ENCODE assay signal across 8 cellular contexts in the genomic region with DNA sequence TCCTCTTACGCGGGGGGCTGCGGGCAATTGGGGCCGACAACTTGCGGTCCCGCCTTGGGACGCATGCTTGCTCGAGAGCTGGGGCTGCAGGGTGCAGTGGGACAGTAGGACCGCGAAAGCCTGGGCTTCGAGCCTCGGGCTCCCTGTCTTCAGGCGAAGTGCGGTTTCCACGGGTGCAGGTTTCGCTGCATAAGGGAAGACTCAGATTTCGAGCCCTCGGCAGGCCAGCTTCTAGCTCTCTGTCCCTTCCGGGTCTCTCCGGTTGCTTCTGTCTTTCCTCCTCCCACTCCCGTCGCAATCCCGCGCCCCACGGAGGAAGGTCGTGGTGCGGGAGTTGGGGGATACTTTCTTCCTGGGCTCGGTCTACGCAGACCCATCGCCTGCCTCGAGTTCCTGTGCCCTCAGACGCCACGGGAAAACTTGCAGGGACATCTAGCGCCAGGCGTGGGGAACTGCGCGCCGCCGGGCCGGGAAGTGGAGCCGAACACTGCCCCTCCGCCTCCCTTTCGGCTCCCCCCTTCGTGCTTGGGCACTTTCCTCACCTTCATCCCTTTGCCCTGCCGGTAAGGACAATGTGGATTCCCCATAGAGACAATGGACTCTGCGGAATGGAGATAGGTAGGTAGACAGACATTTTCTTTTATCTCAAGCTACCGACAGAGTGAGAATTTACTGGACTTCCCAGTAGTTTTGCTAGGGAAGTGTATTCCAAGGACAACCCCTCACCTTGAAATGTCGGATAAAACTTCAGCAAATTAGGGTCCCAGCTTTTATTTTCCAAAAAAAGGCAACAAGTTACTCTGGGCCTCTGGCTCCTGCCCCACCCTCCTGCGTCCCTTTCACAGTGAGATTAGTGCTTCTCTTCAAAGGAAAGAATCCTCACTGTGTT. TPM values are rescaled to one million over a fixed set of nuclear protein-coding genes. Genes with fewer than 3 reads are reported as not detected.
DNase-seq lines count a peak whose midpoint lies in the region; ATAC-seq, FAIRE-seq and TF ChIP-seq lines count a peak whose summit lies in the region.

No MANE protein-coding gene starts in this region.

- in situ Hi-C loops in T47D (cut with HindIII; ENCODE audit: low pct_unique_long_range_greater_than_20kb, low sequenced_read_pairs): no loop called here

- no peak overlapping the region for H3K4me2 ChIP-seq in keratinocyte (ENCODE audit: control insufficient read depth, extremely low read depth, insufficient read depth, low read depth, low read length)

- TF ChIP-seq CTCF in keratinocyte (optimal IDR thresholded peaks at IDR 0.05 in 1 of 3, IDR thresholded peaks at IDR 0.05 in 1 of 3, conservative IDR thresholded peaks at IDR 0.05 in 1 of 3; ENCODE audit: extremely low read depth in 1 of 3, insufficient read depth in 2 of 3, low read length in 3 of 3): peak; percentile 55 to 89 (median 75)

- H3K27me3 ChIP-seq in H7 (ENCODE audit: control insufficient read depth, insufficient read depth, low read length): peaks cover 95% of the 10 kb centered on the region
- H3K27me3 ChIP-seq in keratinocyte (ENCODE audit: control insufficient read depth, extremely low read depth, insufficient read depth, low read length): peaks cover 100% of the 10 kb centered on the region

- H3K36me3 ChIP-seq in H7 (replicated peaks; ENCODE audit: control insufficient read depth, insufficient read depth, low read length): no peaks in the 10 kb centered on the region
- H3K36me3 ChIP-seq in keratinocyte (ENCODE audit: control insufficient read depth in 2 of 2, extremely low read depth in 1 of 2, insufficient read depth in 2 of 2, low read length in 2 of 2): no peaks in the 10 kb centered on the region

- no peak for ATAC-seq in GM19328 (IDR thresholded peaks at IDR 0.05; ENCODE audit: unreplicated experiment)

- no peak overlapping the region for H2AFZ ChIP-seq in keratinocyte (ENCODE audit: control insufficient read depth, low read length)

- H4K20me1 ChIP-seq in keratinocyte (ENCODE audit: control insufficient read depth, extremely low read depth, insufficient read depth, low read length): peaks cover 3% of the 10 kb centered on the region

- no peak overlapping the region for H3K27ac ChIP-seq in keratinocyte (ENCODE audit: control insufficient read depth, insufficient read depth, low read length)

- H3K9me1 ChIP-seq in keratinocyte (ENCODE audit: control insufficient read depth, extremely low read depth, insufficient read depth, low read length): no peaks in the 10 kb centered on the region

- peak; percentile 75 for DNase-seq in D341Med (ENCODE audit: low spot score)
- peak; percentile 87 for DNase-seq in H7
- peak; percentile 81 for DNase-seq in NCI-H69 (lab: John Stamatoyannopoulos, UW)
- peak; percentile 68 to 93 for DNase-seq in T47D (ENCODE audit: low read depth in 1 of 2, low spot score in 1 of 2)
- no peak for DNase-seq in keratinocyte (ENCODE audit: low read depth, low spot score)
- peak; percentile 49 for DNase-seq in stimulated activated CD8-positive, alpha-beta memory T cell treated with anti-CD3 and anti-CD28 coated beads, Interleukin-4, amount 100 ng/mL, for 48 hours
- no peak for DNase-seq in effector CD4-positive, alpha-beta T cell

- H3K9me3 ChIP-seq in keratinocyte (ENCODE audit: control insufficient read depth, low read depth, low read length): peaks cover 2% of the 10 kb centered on the region

- dilution Hi-C loops in keratinocyte (cut with MboI; ENCODE audit: extremely low pct_ligation_motif_present, low sequenced_read_pairs): no loop called here

- H3K4me1 ChIP-seq in keratinocyte (ENCODE audit: control insufficient read depth, extremely low read depth, insufficient read depth, low read length): no peaks in the 10 kb centered on the region

- no peak overlapping the region for H3K9ac ChIP-seq in keratinocyte (ENCODE audit: control insufficient read depth, extremely low read depth, insufficient read depth, low read length)

- FAIRE-seq in keratinocyte (lab: Jason Lieb, UNC): no peak

- no peaks in the 10 kb centered on the region for H3K79me2 ChIP-seq in keratinocyte (ENCODE audit: control insufficient read depth, insufficient read depth, low read length)

- H3K4me3 ChIP-seq in H7 (ENCODE audit: insufficient read depth, low read depth, low read length) (peak overlapping the region; percentile 36), keratinocyte (ENCODE audit: control insufficient read depth in 2 of 3, extremely low read depth in 1 of 3, insufficient read depth in 2 of 3, low read depth in 1 of 3, low read length in 3 of 3) (no peak overlapping the region)

RNA-seq across cellular contexts. Expression of gene HOXD13, which starts 4.2 kb away (rescaled TPM):
- 0.07 TPM in 1 of 2 replicates, not detected in the other for total RNA-seq in H7 (2014; rRNA removed; shearing (Covaris generic))
- not detected in 3 replicates for polyA plus RNA-seq in keratinocyte
- polyA plus RNA-seq in keratinocyte (2011; ENCODE audit: low read depth): not detected
- polyA plus RNA-seq in keratinocyte (2011; cell fraction: cytosol; rRNA removed): not detected in 2 replicates
- not detected in 2 replicates for polyA plus RNA-seq in keratinocyte (2011; cell fraction: nucleus; rRNA removed)
- polyA plus RNA-seq in keratinocyte (2012; ENCODE audit: low replicate concordance): not detected in 2 replicates
- not detected in 3 replicates for polyA minus RNA-seq in keratinocyte
- polyA minus RNA-seq in keratinocyte (2011; cell fraction: cytosol; rRNA and poly(A)+ RNA removed): not detected
- not detected in 2 replicates for polyA minus RNA-seq in keratinocyte (2011; cell fraction: nucleus; rRNA and poly(A)+ RNA removed)

RNA-seq across cellular contexts. Expression of gene EVX2, which starts 4.5 kb away (rescaled TPM):
- total RNA-seq in H7 (2014; rRNA removed; shearing (Covaris generic)): not detected in 2 replicates
- polyA plus RNA-seq in keratinocyte: not detected in 3 replicates
- polyA plus RNA-seq in keratinocyte (2011; ENCODE audit: low read depth): not detected
- not detected in 2 replicates for polyA plus RNA-seq in keratinocyte (2011; cell fraction: cytosol; rRNA removed)
- not detected in 2 replicates for polyA plus RNA-seq in keratinocyte (2011; cell fraction: nucleus; rRNA removed)
- not detected in 2 replicates for polyA plus RNA-seq in keratinocyte (2012; ENCODE audit: low replicate concordance)
- not detected in 3 replicates for polyA minus RNA-seq in keratinocyte
- not detected for polyA minus RNA-seq in keratinocyte (2011; cell fraction: cytosol; rRNA and poly(A)+ RNA removed)
- not detected in 2 replicates for polyA minus RNA-seq in keratinocyte (2011; cell fraction: nucleus; rRNA and poly(A)+ RNA removed)

RNA-seq across cellular contexts. Expression of gene HOXD12, which starts 11.3 kb away (rescaled TPM):
- not detected in 2 replicates for total RNA-seq in H7 (2014; rRNA removed; shearing (Covaris generic))
- polyA plus RNA-seq in keratinocyte: not detected in 3 replicates
- polyA plus RNA-seq in keratinocyte (2011; ENCODE audit: low read depth): not detected
- polyA plus RNA-seq in keratinocyte (2011; cell fraction: cytosol; rRNA removed): not detected in 2 replicates
- polyA plus RNA-seq in keratinocyte (2011; cell fraction: nucleus; rRNA removed): not detected in 2 replicates
- polyA plus RNA-seq in keratinocyte (2012; ENCODE audit: low replicate concordance): not detected in 2 replicates
- polyA minus RNA-seq in keratinocyte: not detected in 3 replicates
- not detected for polyA minus RNA-seq in keratinocyte (2011; cell fraction: cytosol; rRNA and poly(A)+ RNA removed)
- not detected in 2 replicates for polyA minus RNA-seq in keratinocyte (2011; cell fraction: nucleus; rRNA and poly(A)+ RNA removed)

RNA-seq across cellular contexts. Expression of gene HOXD11, which starts 18.8 kb away (rescaled TPM):
- total RNA-seq in H7 (2014; rRNA removed; shearing (Covaris generic)): 0.22 TPM in 1 of 2 replicates, not detected in the other
- 0.08 TPM in 1 of 3 replicates, not detected in the others for polyA plus RNA-seq in keratinocyte
- polyA plus RNA-seq in keratinocyte (2011; ENCODE audit: low read depth): not detected
- polyA plus RNA-seq in keratinocyte (2011; cell fraction: cytosol; rRNA removed): not detected in 2 replicates
- polyA plus RNA-seq in keratinocyte (2011; cell fraction: nucleus; rRNA removed): not detected in 2 replicates
- polyA plus RNA-seq in keratinocyte (2012; ENCODE audit: low replicate concordance): 0.11 TPM in 1 of 2 replicates, not detected in the other
- polyA minus RNA-seq in keratinocyte: not detected in 3 replicates
- not detected for polyA minus RNA-seq in keratinocyte (2011; cell fraction: cytosol; rRNA and poly(A)+ RNA removed)
- polyA minus RNA-seq in keratinocyte (2011; cell fraction: nucleus; rRNA and poly(A)+ RNA removed): not detected in 2 replicates

RNA-seq across cellular contexts. Expression of gene HOXD10, which starts 28.3 kb away (rescaled TPM):
- 0.03 TPM in 1 of 2 replicates, not detected in the other for total RNA-seq in H7 (2014; rRNA removed; shearing (Covaris generic))
- not detected in 3 replicates for polyA plus RNA-seq in keratinocyte
- polyA plus RNA-seq in keratinocyte (2011; ENCODE audit: low read depth): not detected
- polyA plus RNA-seq in keratinocyte (2011; cell fraction: cytosol; rRNA removed): not detected in 2 replicates
- polyA plus RNA-seq in keratinocyte (2011; cell fraction: nucleus; rRNA removed): 0.08 TPM in 1 of 2 replicates, not detected in the other
- not detected in 2 replicates for polyA plus RNA-seq in keratinocyte (2012; ENCODE audit: low replicate concordance)
- polyA minus RNA-seq in keratinocyte: not detected in 3 replicates
- not detected for polyA minus RNA-seq in keratinocyte (2011; cell fraction: cytosol; rRNA and poly(A)+ RNA removed)
- polyA minus RNA-seq in keratinocyte (2011; cell fraction: nucleus; rRNA and poly(A)+ RNA removed): not detected in 2 replicates

Comparison
In these comparisons a context has a peak if more than half of its experiments do, and no peak if none do; other contexts are left out.
1. DNase-seq: peak in D341Med (single experiment), H7 (single experiment), NCI-H69 (single experiment), T47D (2 of 2) and stimulated activated CD8-positive, alpha-beta memory T cell treated with anti-CD3 and anti-CD28 coated beads, Interleukin-4, amount 100 ng/mL, for 48 hours (single experiment); none in keratinocyte (single experiment) and effector CD4-positive, alpha-beta T cell (single experiment).